ENCODE assay signal across 8 cellular contexts in the genomic region with DNA sequence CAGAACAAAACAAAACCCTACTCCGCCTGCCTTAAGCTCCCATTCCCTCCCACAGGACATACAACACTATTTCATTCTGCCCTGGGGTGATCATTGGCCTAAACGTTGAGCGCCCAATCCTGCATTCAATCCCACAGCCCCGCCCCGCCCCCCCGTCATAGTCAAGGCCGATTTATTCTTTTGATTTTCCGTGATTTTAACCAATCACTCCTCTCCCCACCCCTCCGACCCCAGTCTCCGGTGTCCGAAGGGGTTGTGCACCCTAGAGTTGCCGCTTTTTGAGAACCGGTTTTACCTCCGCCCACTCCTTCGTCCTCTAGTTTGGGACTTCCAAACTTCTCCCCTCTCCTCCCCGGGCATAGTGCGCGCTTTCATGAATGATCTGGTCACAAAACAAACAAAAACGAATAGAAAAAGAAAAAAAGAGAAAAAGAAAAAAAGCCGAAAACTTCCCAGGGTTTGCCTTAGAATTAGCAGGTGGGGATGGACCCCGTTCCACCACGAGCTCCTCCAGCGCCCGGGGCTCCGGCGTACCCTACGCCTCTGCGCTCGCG. TPM values are rescaled to one million over a fixed set of nuclear protein-coding genes. Genes with fewer than 3 reads are reported as not detected.
DNase-seq lines count a peak whose midpoint lies in the region; ATAC-seq and TF ChIP-seq lines count a peak whose summit lies in the region.

No MANE protein-coding gene starts in this region.

- no peaks in the 10 kb centered on the region for H3K9me3 ChIP-seq in MG63
- no peaks in the 10 kb centered on the region for H3K9me3 ChIP-seq in body of pancreas
- H3K9me3 ChIP-seq in iPS-18c (ENCODE audit: control insufficient read depth, insufficient read depth, low read length): peaks cover 3% of the 10 kb centered on the region
- H3K9me3 ChIP-seq in skeletal muscle tissue (ENCODE audit: control insufficient read depth in 3 of 3, low read length in 3 of 3): no peaks in the 10 kb centered on the region

- H3K9ac ChIP-seq in skeletal muscle tissue (ENCODE audit: low read depth in 1 of 3, low read length in 3 of 3): peak overlapping the region; percentile 74 to 87 (median 84)

- H3K4me1 ChIP-seq in body of pancreas: peaks cover 7% of the 10 kb centered on the region
- H3K4me1 ChIP-seq in skeletal muscle tissue (ENCODE audit: control insufficient read depth in 3 of 3, insufficient read depth in 3 of 3, low read length in 3 of 3): peaks cover 4 to 14% (median 14%) of the 10 kb centered on the region in 3 donors

- H3K27me3 ChIP-seq in MG63 (no peaks in the 10 kb centered on the region), body of pancreas (no peaks in the 10 kb centered on the region), skeletal muscle tissue (ENCODE audit: control insufficient read depth in 3 of 3, insufficient read depth in 3 of 3, low read length in 3 of 3) (no peaks in the 10 kb centered on the region)

- intact Hi-C loops in body of pancreas (cut with DNase I): no loop called here

- ATAC-seq in GM21737 (IDR thresholded peaks at IDR 0.05; ENCODE audit: unreplicated experiment) (peak; percentile 24), body of pancreas (peak; percentile 52), HG03457 (IDR thresholded peaks at IDR 0.05; ENCODE audit: unreplicated experiment) (no peak)

- DNase-seq in DMS53 (lab: John Stamatoyannopoulos, UW): peak; percentile 52
- DNase-seq in DMS53 treated with DMSO at 0.1 percent for 48 hours (lab: John Stamatoyannopoulos, UW; ENCODE audit: unreplicated experiment): no peak
- DNase-seq in MG63: peak; percentile 30
- peak in 3 of 4 donors; percentile 19 to 49 (median 43) for DNase-seq in body of pancreas

- H3K36me3 ChIP-seq in MG63 (peaks cover 5% of the 10 kb centered on the region), body of pancreas (replicated peaks in 1 of 2; ENCODE audit: insufficient read depth in 1 of 2, low read depth in 2 of 2) (no peaks in the 10 kb centered on the region), skeletal muscle tissue (ENCODE audit: control insufficient read depth in 3 of 3, insufficient read depth in 3 of 3, low read length in 3 of 3) (no peaks in the 10 kb centered on the region)

- peak overlapping the region; percentile 78 for H3K4me3 ChIP-seq in MG63
- H3K4me3 ChIP-seq in body of pancreas: peak overlapping the region in 1 of 2 donors; percentile 72
- H3K4me3 ChIP-seq in iPS-18c (ENCODE audit: insufficient read depth, low read depth, low read length): peak overlapping the region; percentile 46
- H3K4me3 ChIP-seq in skeletal muscle tissue (ENCODE audit: low read length in 3 of 3): peak overlapping the region; percentile 77 to 82 (median 77)

- TF ChIP-seq POLR2A in body of pancreas (IDR thresholded peaks at IDR 0.05): no peak

- H3K27ac ChIP-seq in body of pancreas (peak overlapping the region; percentile 65 to 93 (median 84)), skeletal muscle tissue (ENCODE audit: low read depth, low read length) (peak overlapping the region; percentile 92)

- 0 to 1% methylated on average over 19 to 29 of the region's 30 CpGs for WGBS in body of pancreas, 2 donors

- TF ChIP-seq CTCF in body of pancreas (IDR thresholded peaks at IDR 0.05): no peak

RNA-seq across cellular contexts. Expression of gene UBE2A, which starts 0.4 kb away (rescaled TPM):
- 41.4 and 43.6 TPM in 2 replicates for total RNA-seq in MG63 (2014; rRNA removed; shearing (Covaris generic); ENCODE audit: low replicate concordance)
- total RNA-seq in body of pancreas: 10 to 100 TPM; 23.1 to 35.9 TPM
- 19.8 TPM for total RNA-seq in skeletal muscle tissue

RNA-seq across cellular contexts. Expression of gene STEEP1, which starts 8.7 kb away (rescaled TPM):
- total RNA-seq in MG63 (2014; rRNA removed; shearing (Covaris generic); ENCODE audit: low replicate concordance): 50.8 and 60.2 TPM in 2 replicates
- total RNA-seq in body of pancreas (10 to 100 TPM in 1 of 2 donors, 1 to 10 TPM in 1; 8.2 to 17.4 TPM), skeletal muscle tissue (25.1 TPM)

RNA-seq across cellular contexts. Expression of gene NKRF, which starts 32.3 kb away (rescaled TPM):
- 7.4 and 10.1 TPM in 2 replicates for total RNA-seq in MG63 (2014; rRNA removed; shearing (Covaris generic); ENCODE audit: low replicate concordance)
- total RNA-seq in body of pancreas: 1 to 10 TPM; 3.9 to 4.0 TPM
- total RNA-seq in skeletal muscle tissue: 3.1 TPM
